Comparison of ENCODE assay signal across 23 cellular contexts in genomic region chr4:75860606-75861005, GRCh38. TPM values are rescaled to one million over a fixed set of nuclear protein-coding genes. Genes with fewer than 3 reads are reported as not detected.
DNase-seq lines count a peak whose midpoint lies in the region; ATAC-seq and TF ChIP-seq lines count a peak whose summit lies in the region.
"Had no signal": no experiment of that assay in that cellular context is flagged by ENCODE, and none has a peak within 500 bp of the region (broad histone marks: within the 10 kb centered on the region; RNA-seq: fewer than 3 reads in every experiment).

No MANE protein-coding gene starts in this region.

- H2AFZ ChIP-seq in PC-9 (peak overlapping the region; percentile 39; the same call in 1 of the 2 replicates), trophoblast cell (ENCODE audit: insufficient read depth, low read length, poor library complexity) (no peak overlapping the region)
- H2AFZ ChIP-seq: GM23248 had no signal

- H3K79me2 ChIP-seq in PC-9 (ENCODE audit: low read depth) = no peaks in the 10 kb centered on the region
- H3K79me2 ChIP-seq in trophoblast cell (ENCODE audit: control insufficient read depth, insufficient read depth, low read length, poor library complexity) = no peaks in the 10 kb centered on the region

- H3K4me1 Mint-ChIP-seq in glutamatergic neuron (ENCODE audit: low read depth, unreplicated experiment) = peaks cover 8% of the 10 kb centered on the region
- H3K4me1 Mint-ChIP-seq: CD14-positive monocyte; CD8-positive, alpha-beta memory T cell had no signal

- POLR2A ChIA-PET in PC-9 (lab: Charles Lee; ENCODE audit: unreplicated experiment) = no interaction called here

- H2AK5ac ChIP-seq in trophoblast cell (ENCODE audit: low read length) = no peak overlapping the region

- H3K23ac ChIP-seq in trophoblast cell (ENCODE audit: low read length) = no peak overlapping the region

- H3K4me3 ChIP-seq in PC-9 (no peak overlapping the region), trophoblast cell (ENCODE audit: low read depth, low read length) (no peak overlapping the region)
- H3K4me3 ChIP-seq: A549; BLaER1 treated with 17β-estradiol and CSF1 and Interleukin-3, amounts not matched to agents 10 nM and 100 nM; GM12878; GM23248; HAP-1 had no signal

- H4K8ac ChIP-seq in trophoblast cell (ENCODE audit: low read depth, low read length) = no peak overlapping the region

- no peak overlapping the region for H2BK5ac ChIP-seq in trophoblast cell (ENCODE audit: low read depth, low read length, poor library complexity)

- no peak for ATAC-seq in HG03442 (IDR thresholded peaks at IDR 0.05; ENCODE audit: unreplicated experiment)
- ATAC-seq: A549, GM12878 had no signal

- no peak overlapping the region for H3K9ac ChIP-seq in trophoblast cell (ENCODE audit: low read length)
- H3K9ac ChIP-seq: BLaER1 treated with 17β-estradiol and CSF1 and Interleukin-3, amounts not matched to agents 10 nM and 100 nM; GM23248 had no signal

- peaks cover 3% of the 10 kb centered on the region for H3K9me3 Mint-ChIP-seq in glutamatergic neuron (ENCODE audit: unreplicated experiment)
- H3K9me3 Mint-ChIP-seq: CD4-positive, alpha-beta T cell; HFFc6 had no signal

- peak overlapping the region; percentile 43 for H3K27ac Mint-ChIP-seq in glutamatergic neuron (ENCODE audit: unreplicated experiment)
- H3K27ac Mint-ChIP-seq: CD14-positive monocyte; CD4-positive, alpha-beta T cell; CD8-positive, alpha-beta memory T cell; HFFc6 had no signal

- WGBS in trophoblast cell (ENCODE audit: extremely low coverage, insufficient coverage, insufficient read length) = no CpG with 5 or more reads among the region's 5 CpGs

- no peaks in the 10 kb centered on the region for H3K9me2 ChIP-seq in PC-9 (ENCODE audit: insufficient read depth)

- no peak overlapping the region for H2BK12ac ChIP-seq in trophoblast cell (ENCODE audit: low read length)

- no peaks in the 10 kb centered on the region for H3F3A ChIP-seq in PC-9 (ENCODE audit: insufficient read depth, low read depth)

- H4K12ac ChIP-seq in trophoblast cell (ENCODE audit: low read depth, low read length) = no peak overlapping the region

- H3K36me3 ChIP-seq in PC-9 (ENCODE audit: low read depth) (no peaks in the 10 kb centered on the region), trophoblast cell (ENCODE audit: control insufficient read depth in 1 of 2, insufficient read depth in 2 of 2, low read length in 2 of 2) (no peaks in the 10 kb centered on the region)
- H3K36me3 ChIP-seq: BE2C; BLaER1 treated with 17β-estradiol and CSF1 and Interleukin-3, amounts not matched to agents 10 nM and 100 nM; HAP-1 had no signal

- CTCF ChIA-PET in PC-9 (lab: Charles Lee) = no interaction called here

- DNase-seq in PC-9 (peak in 1 of 2 experiments; percentile 57), glutamatergic neuron (no peak), trophoblast cell (peak; percentile 87 to 92)
- DNase-seq in effector CD8-positive, alpha-beta T cell (lab: John Stamatoyannopoulos, UW) = no peak
- DNase-seq in activated CD4-positive, alpha-beta T cell treated with anti-CD3 and anti-CD28 coated beads, Interleukin-2, amount 50 U/mL, for 48 hours = no peak
- DNase-seq: 8988T; ACHN; AML-193; BE2C; CD4-positive, alpha-beta T cell; CD8-positive, alpha-beta memory T cell; DMS 273 treated with DMSO at 0.1 percent for 48 hours; DMS79; EL; GDM1; GM23248; HFFc6 had no signal

- no peak overlapping the region for H3K18ac ChIP-seq in trophoblast cell (ENCODE audit: low read length)

- BruUV-seq in PC-9 (replicated peaks; lab: Mats Ljungman, UMichigan) = no TSS peak

- H3K4me2 ChIP-seq in PC-9 (no peak overlapping the region), trophoblast cell (ENCODE audit: low read length) (no peak overlapping the region)
- H3K4me2 ChIP-seq: A549; BLaER1 treated with 17β-estradiol and CSF1 and Interleukin-3, amounts not matched to agents 10 nM and 100 nM had no signal

- H3K27me3 ChIP-seq in PC-9 (ENCODE audit: insufficient read depth, low read depth) (no peaks in the 10 kb centered on the region), trophoblast cell (ENCODE audit: insufficient read depth, low read length) (no peaks in the 10 kb centered on the region)
- H3K27me3 ChIP-seq: BE2C; BLaER1 treated with 17β-estradiol and CSF1 and Interleukin-3, amounts not matched to agents 10 nM and 100 nM had no signal

- peaks cover 3% of the 10 kb centered on the region for H3K36me3 Mint-ChIP-seq in glutamatergic neuron (ENCODE audit: unreplicated experiment)
- H3K36me3 Mint-ChIP-seq: CD14-positive monocyte had no signal

- no peak for TF ChIP-seq CTCF in PC-9 (conservative IDR thresholded peaks at IDR 0.05)
- no peak for TF ChIP-seq CTCF in glutamatergic neuron (IDR thresholded peaks at IDR 0.05; ENCODE audit: partially characterized antibody, unreplicated experiment)

- H2BK120ac ChIP-seq in trophoblast cell (ENCODE audit: insufficient read depth, low read length, poor library complexity) = no peak overlapping the region

- intact Hi-C loops in PC-9 (cut with micrococcal nuclease; ENCODE audit: unreplicated experiment) = no loop called here

- H4K91ac ChIP-seq in trophoblast cell (ENCODE audit: low read depth, low read length) = no peak overlapping the region

- no peak overlapping the region for H3K4me3 Mint-ChIP-seq in glutamatergic neuron (ENCODE audit: unreplicated experiment)
- H3K4me3 Mint-ChIP-seq: CD14-positive monocyte; CD4-positive, alpha-beta T cell; CD8-positive, alpha-beta memory T cell; HFFc6 had no signal

- H3K79me1 ChIP-seq in trophoblast cell (ENCODE audit: low read length) = no peaks in the 10 kb centered on the region

- H4K20me1 ChIP-seq in PC-9 (ENCODE audit: insufficient read depth) = no peaks in the 10 kb centered on the region
- H4K20me1 ChIP-seq: BLaER1 treated with 17β-estradiol and CSF1 and Interleukin-3, amounts not matched to agents 10 nM and 100 nM had no signal

- H3K14ac ChIP-seq in trophoblast cell (ENCODE audit: low read length) = no peak overlapping the region

- no peak overlapping the region for H3K4ac ChIP-seq in trophoblast cell (ENCODE audit: low read depth, low read length)

- H3K27ac ChIP-seq in PC-9 = no peak overlapping the region
- peak overlapping the region; percentile 37 for H3K27ac ChIP-seq in trophoblast cell (ENCODE audit: low read depth, low read length)
- H3K27ac ChIP-seq: A549; BLaER1 treated with 17β-estradiol and CSF1 and Interleukin-3, amounts not matched to agents 10 nM and 100 nM; GM23248 had no signal

- no peaks in the 10 kb centered on the region for H3K27me3 Mint-ChIP-seq in glutamatergic neuron (ENCODE audit: unreplicated experiment)

- H3K4me1 ChIP-seq in PC-9 (replicated peaks; ENCODE audit: insufficient read depth) (no peaks in the 10 kb centered on the region), trophoblast cell (ENCODE audit: control insufficient read depth in 1 of 2, insufficient read depth in 2 of 2, low read length in 2 of 2) (no peaks in the 10 kb centered on the region)
- H3K4me1 ChIP-seq: A549; BE2C; BLaER1 treated with 17β-estradiol and CSF1 and Interleukin-3, amounts not matched to agents 10 nM and 100 nM; HAP-1 had no signal

- H3K9me3 ChIP-seq in PC-9 (ENCODE audit: insufficient read depth, low read depth) = no peaks in the 10 kb centered on the region
- H3K9me3 ChIP-seq in trophoblast cell (ENCODE audit: insufficient read depth, low read depth, low read length) = no peaks in the 10 kb centered on the region
- H3K9me3 ChIP-seq: A549, BE2C, HAP-1 had no signal

RNA-seq across cellular contexts. Expression of gene PPEF2, which starts 41.6 kb away (rescaled TPM):
- total RNA-seq in PC-9 (2021) (not detected in 2 replicates), glutamatergic neuron (ENCODE audit: unreplicated experiment) (not detected)
- 0.01 and 0.04 TPM in 2 replicates for polyA plus RNA-seq in trophoblast cell (2013)
- total RNA-seq: GM12878, GM23248, HFFc6 had no signal
- polyA plus RNA-seq: CD14-positive monocyte; CD8-positive, alpha-beta memory T cell; GM12878; GM23248 had no signal

Comparison
In these comparisons a context has a peak if more than half of its experiments do, and no peak if none do; other contexts are left out.
1. DNase-seq: peak in trophoblast cell (2 of 2); none in glutamatergic neuron (single experiment), effector CD8-positive, alpha-beta T cell (single experiment) and activated CD4-positive, alpha-beta T cell treated with anti-CD3 and anti-CD28 coated beads, Interleukin-2, amount 50 U/mL, for 48 hours (0 of 2).